In the genomic region with DNA sequence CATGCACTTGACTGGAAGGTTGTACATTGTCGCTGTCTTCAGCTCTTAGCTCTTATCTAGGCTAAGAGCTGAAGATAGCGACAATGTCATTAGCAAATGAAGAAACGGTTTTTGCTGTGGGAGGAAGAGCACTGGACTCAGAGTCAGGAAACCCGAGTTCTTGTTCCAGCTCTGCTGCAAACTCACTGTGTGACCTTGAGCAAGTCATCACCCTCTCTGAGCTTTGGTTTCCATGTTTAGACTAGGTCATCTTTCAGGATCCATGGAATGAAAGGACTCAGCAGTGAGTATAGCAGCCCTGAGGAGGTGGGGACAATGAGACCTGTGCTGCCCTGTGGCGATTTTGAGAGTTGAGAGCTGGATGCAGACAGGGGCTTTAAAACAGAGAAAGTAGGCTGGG, we compare ENCODE assay signal across 21 cellular contexts.
A peak's percentile ranks its signal among the peaks of the same experiment; 100 is the strongest.
DNase-seq lines count a peak whose midpoint lies in the region; ATAC-seq, FAIRE-seq and TF ChIP-seq lines count a peak whose summit lies in the region.
"Had no signal": no experiment of that assay in that cellular context is flagged by ENCODE, and none has a peak within 500 bp of the region (broad histone marks: within the 10 kb centered on the region; RNA-seq: fewer than 3 reads in every experiment).

No MANE protein-coding gene starts in this region.

- H3K27ac Mint-ChIP-seq in astrocyte (ENCODE audit: unreplicated experiment) (peak overlapping the region; percentile 5), nephron progenitor cell (peak overlapping the region; percentile 72)
- H3K27ac Mint-ChIP-seq: CD8-positive, alpha-beta T cell; GM23338 had no signal

- peak overlapping the region; percentile 60; the same call in 1 of the 2 replicates for H2AK5ac ChIP-seq in IMR-90 (ENCODE audit: low read depth, low read length)

- H2AK9ac ChIP-seq in IMR-90 (replicated peaks; ENCODE audit: low read depth, low read length, poor library complexity), result no peak overlapping the region

- H3K4me2 ChIP-seq in BLaER1 (peak overlapping the region; percentile 84), IMR-90 (ENCODE audit: low read depth, low read length) (no peak overlapping the region), astrocyte (ENCODE audit: low read length) (no peak overlapping the region)
- H3K4me2 ChIP-seq: GM23338 had no signal

- CTCF ChIA-PET in IMR-90 (lab: Yijun Ruan, JAX), result no interaction called here

- H3K36me3 Mint-ChIP-seq in astrocyte (ENCODE audit: low read depth, unreplicated experiment) (peaks cover 14% of the 10 kb centered on the region), nephron progenitor cell (ENCODE audit: low read depth) (peaks cover 29% of the 10 kb centered on the region)
- H3K36me3 Mint-ChIP-seq: CD14-positive monocyte; CD8-positive, alpha-beta T cell had no signal

- H3K23ac ChIP-seq in IMR-90 (ENCODE audit: low read depth, low read length), result peak overlapping the region; percentile 72

- peaks cover 90% of the 10 kb centered on the region for H3K4me1 ChIP-seq in BLaER1
- peaks cover 17% of the 10 kb centered on the region for H3K4me1 ChIP-seq in IMR-90 (ENCODE audit: control insufficient read depth, insufficient read depth, low read length)
- peaks cover 25% of the 10 kb centered on the region for H3K4me1 ChIP-seq in astrocyte (ENCODE audit: insufficient read depth, low read length)

- H3K4me1 Mint-ChIP-seq in astrocyte (ENCODE audit: low read depth, unreplicated experiment) (peaks cover 46% of the 10 kb centered on the region), nephron progenitor cell (peaks cover 22% of the 10 kb centered on the region)

- DNase-seq in IMR-90 (no peak), astrocyte (ENCODE audit: low read depth) (no peak), nephron progenitor cell (no peak), HUDEP-2 (lab: John Stamatoyannopoulos, UW; ENCODE audit: unreplicated experiment in 76 of 76) (no peak), ecto neural progenitor cell (ENCODE audit: low spot score) (no peak), HuH-7.5 (ENCODE audit: low spot score) (no peak), epidermal melanocyte (ENCODE audit: insufficient read length, low spot score) (no peak)
- DNase-seq: 8988T; CD8-positive, alpha-beta T cell; COR-L47; DMS153; DMS79 treated with DMSO at 0.1 percent for 48 hours; EL; GDM1; KBM-7 had no signal

- H3K27ac ChIP-seq in BLaER1 (peak overlapping the region; percentile 31), IMR-90 (ENCODE audit: insufficient read depth, low read length) (no peak overlapping the region), astrocyte (ENCODE audit: low read depth, low read length) (no peak overlapping the region)

- H3K9ac ChIP-seq in BLaER1 (no peak overlapping the region), IMR-90 (ENCODE audit: low read depth, low read length) (no peak overlapping the region), astrocyte (ENCODE audit: low read length) (no peak overlapping the region)

- BruUV-seq in IMR-90 (replicated peaks; lab: Mats Ljungman, UMichigan), result no TSS peak

- H3K9me3 Mint-ChIP-seq in astrocyte (ENCODE audit: unreplicated experiment) (peaks cover 3% of the 10 kb centered on the region), nephron progenitor cell (no peaks in the 10 kb centered on the region)
- H3K9me3 Mint-ChIP-seq: CD8-positive, alpha-beta T cell; GM23338 had no signal

- TF ChIP-seq POLR2A in IMR-90 (IDR thresholded peaks at IDR 0.05; ENCODE audit: low read depth, low read length), result no peak

- POLR2A ChIA-PET in IMR-90 (lab: Charles Lee; ENCODE audit: unreplicated experiment), result no interaction called here

- no CpG with 5 or more reads among the region's 5 CpGs for WGBS in IMR-90 (ENCODE audit: extremely low coverage in 2 of 2, insufficient read length in 1 of 2), 2 experiments

- peak overlapping the region; percentile 24; the same call in 1 of the 2 replicates for H2BK20ac ChIP-seq in IMR-90 (ENCODE audit: low read depth, low read length)

- no peak overlapping the region for H4K5ac ChIP-seq in IMR-90 (ENCODE audit: low read depth, low read length)

- peaks cover 73% of the 10 kb centered on the region for H3K79me2 ChIP-seq in astrocyte (ENCODE audit: insufficient read depth, low read length)

- H3K4ac ChIP-seq in IMR-90 (ENCODE audit: low read depth, low read length), result peak overlapping the region; percentile 5

- no peak overlapping the region for H3K18ac ChIP-seq in IMR-90 (ENCODE audit: low read depth, low read length)

- in situ Hi-C loops in IMR-90 (cut with MboI; ENCODE audit: low sequenced_read_pairs), result no loop called here

- H3K79me1 ChIP-seq in IMR-90 (ENCODE audit: low read depth in 1 of 2, low read length in 2 of 2), result peaks cover 59 to 83% of the 10 kb centered on the region in 2 experiments

- H3K4me3 Mint-ChIP-seq in astrocyte (ENCODE audit: unreplicated experiment) (no peak overlapping the region), nephron progenitor cell (no peak overlapping the region)
- H3K4me3 Mint-ChIP-seq: CD14-positive monocyte; CD8-positive, alpha-beta T cell; GM23338 had no signal

- H3K27me3 Mint-ChIP-seq in astrocyte (ENCODE audit: low read depth, unreplicated experiment) (no peaks in the 10 kb centered on the region), nephron progenitor cell (ENCODE audit: low read depth, poor library complexity) (peaks cover 5% of the 10 kb centered on the region)

- H4K20me1 ChIP-seq in BLaER1, result peaks cover 85% of the 10 kb centered on the region
- H4K20me1 ChIP-seq in IMR-90 (ENCODE audit: insufficient read depth, low read length), result peaks cover 29% of the 10 kb centered on the region; the same call in 1 of the 2 replicates
- peaks cover 29% of the 10 kb centered on the region for H4K20me1 ChIP-seq in astrocyte (ENCODE audit: insufficient read depth, low read length)

- H2BK120ac ChIP-seq in IMR-90 (ENCODE audit: low read depth, low read length), result no peak overlapping the region

- no peak for ATAC-seq in IMR-90 (ENCODE audit: low read depth)
- ATAC-seq: CD8-positive, alpha-beta T cell; GM23338 had no signal

- H3K9me1 ChIP-seq in IMR-90 (ENCODE audit: insufficient read depth, low read length), result peaks cover 43% of the 10 kb centered on the region

- H3K14ac ChIP-seq in IMR-90 (replicated peaks; ENCODE audit: low read depth, low read length), result peak overlapping the region; percentile 13

- no peak for FAIRE-seq in astrocyte (lab: Jason Lieb, UNC)
- FAIRE-seq: D721Med, GM12892 had no signal

- H3K56ac ChIP-seq in IMR-90 (ENCODE audit: extremely low read depth, insufficient read depth, low read length), result no peak overlapping the region

- H3K9me3 ChIP-seq in BLaER1 (peaks cover 3% of the 10 kb centered on the region; the same call in 1 of the 2 replicates), IMR-90 (ENCODE audit: control insufficient read depth, insufficient read depth, low read length) (no peaks in the 10 kb centered on the region), astrocyte (ENCODE audit: insufficient read depth, low read depth, low read length) (no peaks in the 10 kb centered on the region)
- H3K9me3 ChIP-seq: HAP-1 had no signal

- TF ChIP-seq CTCF in IMR-90 (conservative IDR thresholded peaks at IDR 0.05; ENCODE audit: low read depth, low read length) (no peak), astrocyte (IDR thresholded peaks at IDR 0.05; ENCODE audit: insufficient read depth, low read depth, low read length) (no peak), nephron progenitor cell (IDR thresholded peaks at IDR 0.05) (no peak)

- no peak overlapping the region for H2BK15ac ChIP-seq in IMR-90 (ENCODE audit: low read depth, low read length)

- H2AFZ ChIP-seq in IMR-90 (replicated peaks; ENCODE audit: low read length, poor library complexity) (no peak overlapping the region), astrocyte (ENCODE audit: low read depth, low read length) (no peak overlapping the region)
- H2AFZ ChIP-seq: GM23338 had no signal

- dilution Hi-C loops in IMR-90 (cut with HindIII; ENCODE audit: low sequenced_read_pairs, unreplicated experiment), result no loop called here

- intact Hi-C loops in IMR-90 (cut with micrococcal nuclease), result no loop called here

- no peaks in the 10 kb centered on the region for H3K27me3 ChIP-seq in BLaER1
- no peaks in the 10 kb centered on the region for H3K27me3 ChIP-seq in IMR-90 (ENCODE audit: control insufficient read depth, insufficient read depth, low read length)
- H3K27me3 ChIP-seq in astrocyte (ENCODE audit: insufficient read depth, low read length), result no peaks in the 10 kb centered on the region

- no peak overlapping the region for H4K91ac ChIP-seq in IMR-90 (ENCODE audit: insufficient read depth, low read depth, low read length)

- H3K4me3 ChIP-seq in BLaER1 (no peak overlapping the region), IMR-90 (ENCODE audit: insufficient read depth, low read depth, low read length) (no peak overlapping the region), astrocyte (ENCODE audit: insufficient read depth, low read depth, low read length) (no peak overlapping the region)
- H3K4me3 ChIP-seq: GM23338, HAP-1 had no signal

- no peak for TF ChIP-seq RAD21 in IMR-90 (IDR thresholded peaks at IDR 0.05; ENCODE audit: low read length)

- peak overlapping the region in 1 of 2 experiments; percentile 18; a peak in 1 of 4 replicates for H4K8ac ChIP-seq in IMR-90 (ENCODE audit: low read depth in 2 of 2, low read length in 2 of 2)

- H2BK5ac ChIP-seq in IMR-90 (ENCODE audit: low read depth, low read length, poor library complexity, severe bottlenecking), result no peak overlapping the region

- H3K36me3 ChIP-seq in BLaER1, result peaks cover 56% of the 10 kb centered on the region
- no peaks in the 10 kb centered on the region; the same call in 1 of the 2 replicates for H3K36me3 ChIP-seq in IMR-90 (ENCODE audit: control insufficient read depth, insufficient read depth, low read length)
- no peaks in the 10 kb centered on the region for H3K36me3 ChIP-seq in astrocyte (ENCODE audit: insufficient read depth, low read length)
- H3K36me3 ChIP-seq: HAP-1 had no signal

TF ChIP-seq in IMR-90, 13 proteins besides CTCF, POLR2A, EP300 and RAD21 (continues in another document):
- TF ChIP-seq RFX5 (IDR thresholded peaks at IDR 0.05; ENCODE audit: low read depth, low read length) (no peak), USF2 (IDR thresholded peaks at IDR 0.05; ENCODE audit: low read depth, low read length) (no peak), MAZ (IDR thresholded peaks at IDR 0.05; ENCODE audit: borderline replicate concordance, low read depth, low read length) (no peak), MAFK (IDR thresholded peaks at IDR 0.05; ENCODE audit: low read depth, low read length) (no peak), FOS (IDR thresholded peaks at IDR 0.05; ENCODE audit: low read depth, low read length) (no peak), NFE2L2 (IDR thresholded peaks at IDR 0.05; ENCODE audit: low read depth, low read length) (no peak), MXI1 (IDR thresholded peaks at IDR 0.05; ENCODE audit: borderline replicate concordance, low read depth, low read length) (no peak), CEBPB (IDR thresholded peaks at IDR 0.05; ENCODE audit: low read depth, low read length) (no peak)
